Comparison of ENCODE assay signal across 19 cellular contexts in the genomic region with DNA sequence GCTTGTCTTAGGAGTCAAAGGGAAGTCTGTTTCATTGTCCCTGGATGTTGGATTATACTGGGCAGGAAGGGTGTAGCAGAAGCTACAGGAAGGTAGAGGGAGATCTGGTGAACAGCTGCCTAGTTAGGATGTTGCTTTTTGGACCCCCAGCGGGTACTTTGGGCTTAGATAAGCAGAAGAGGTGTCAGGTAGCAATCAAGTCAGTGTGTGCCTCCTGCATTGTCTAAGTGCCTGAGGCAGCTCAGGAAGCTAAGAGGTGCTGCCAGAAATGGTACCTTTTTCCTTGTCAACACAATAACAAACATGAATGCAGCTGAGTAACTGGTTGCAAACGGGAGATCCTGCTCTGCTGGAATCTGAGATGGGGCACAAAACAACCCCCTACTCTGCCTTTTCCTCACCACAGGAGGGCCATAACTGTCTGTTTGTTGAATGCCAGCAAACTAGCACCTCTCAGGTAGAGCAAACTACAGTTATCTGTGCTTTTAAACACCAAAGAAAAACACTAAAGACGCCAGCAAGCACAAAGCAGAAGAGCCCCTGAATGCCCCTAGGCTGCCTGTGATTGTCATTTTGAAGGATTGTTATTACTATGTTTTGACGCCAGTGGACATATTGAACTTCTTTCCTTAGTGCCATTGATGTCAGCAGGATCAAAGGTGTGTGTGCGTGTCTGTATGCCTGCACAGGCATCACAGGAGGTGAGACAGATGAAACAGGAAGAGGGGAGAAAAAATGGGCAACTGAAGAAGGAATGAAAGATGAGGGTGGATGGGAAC.
"Had no signal": no experiment of that assay in that cellular context is flagged by ENCODE, and none has a peak within 500 bp of the region (broad histone marks: within the 10 kb centered on the region; RNA-seq: fewer than 3 reads in every experiment).

No MANE protein-coding gene starts in this region.

- H3K27me3 Mint-ChIP-seq: activated CD4-positive, alpha-beta T cell treated with anti-CD3 and anti-CD28 coated beads, Interleukin-2, amount 10 ng/mL, durations not matched to agents 7 days and 5 days; brain; central memory CD8-positive, alpha-beta T cell had no signal

- H3K9me3 Mint-ChIP-seq: activated CD4-positive, alpha-beta T cell treated with anti-CD3 and anti-CD28 coated beads, Interleukin-2, amount 10 ng/mL, durations not matched to agents 7 days and 5 days; central memory CD8-positive, alpha-beta T cell; stimulated activated effector memory CD8-positive, alpha-beta T cell treated with anti-CD3 and anti-CD28 coated beads, Interleukin-12 subunit alpha, Interleukin-12 subunit beta, amount 100 ng/mL, for 72 hours had no signal

- H3K4me3 Mint-ChIP-seq: activated CD4-positive, alpha-beta T cell treated with anti-CD3 and anti-CD28 coated beads, Interleukin-2, amount 10 ng/mL, durations not matched to agents 7 days and 5 days; activated naive CD4-positive, alpha-beta T cell treated with anti-CD3 and anti-CD28 coated beads, Interleukin-2, amount 50 U/mL, for 24 hours; brain; central memory CD8-positive, alpha-beta T cell; immature natural killer cell; naive B cell; stimulated activated effector memory CD8-positive, alpha-beta T cell treated with anti-CD3 and anti-CD28 coated beads, Interleukin-12 subunit alpha, Interleukin-12 subunit beta, amount 100 ng/mL, for 72 hours had no signal

- FAIRE-seq: TTC549 had no signal

- ATAC-seq: gastroesophageal sphincter; lower lobe of right lung; stimulated activated effector memory CD8-positive, alpha-beta T cell treated with anti-CD3 and anti-CD28 coated beads, Interleukin-12 subunit alpha, Interleukin-12 subunit beta, amount 100 ng/mL, for 72 hours had no signal

- DNase-seq: activated CD4-positive, alpha-beta T cell treated with anti-CD3 and anti-CD28 coated beads, Interleukin-2, amount 10 ng/mL, durations not matched to agents 7 days and 5 days; activated CD4-positive, CD25-positive, alpha-beta regulatory T cell; amygdala; cortex of kidney; effector CD8-positive, alpha-beta T cell; immature natural killer cell; lower lobe of right lung; naive B cell; T-helper 2 cell; thyroid gland had no signal

- H3K4me3 ChIP-seq: gastroesophageal sphincter, lower lobe of right lung, right atrium auricular region, smooth muscle cell, thyroid gland had no signal

- H3K27ac Mint-ChIP-seq: activated CD4-positive, alpha-beta T cell treated with anti-CD3 and anti-CD28 coated beads, Interleukin-2, amount 10 ng/mL, durations not matched to agents 7 days and 5 days; activated naive CD4-positive, alpha-beta T cell treated with anti-CD3 and anti-CD28 coated beads, Interleukin-2, amount 50 U/mL, for 24 hours; activated T-helper 2 cell treated with anti-CD3 and anti-CD28 coated beads, Interferon-gamma antibody, Interleukin-2, Interleukin-4, amounts not matched to agents 10 μg/mL and 5 μg/mL and 100 μg/mL, durations not matched to agents 14 hours and 24 hours and 36 hours; brain; immature natural killer cell; naive B cell; stimulated activated effector memory CD8-positive, alpha-beta T cell treated with anti-CD3 and anti-CD28 coated beads, Interleukin-12 subunit alpha, Interleukin-12 subunit beta, amount 100 ng/mL, for 72 hours had no signal

- H3K4me1 Mint-ChIP-seq: activated CD4-positive, alpha-beta T cell treated with anti-CD3 and anti-CD28 coated beads, Interleukin-2, amount 10 ng/mL, durations not matched to agents 7 days and 5 days; activated naive CD4-positive, alpha-beta T cell treated with anti-CD3 and anti-CD28 coated beads, Interleukin-2, amount 50 U/mL, for 24 hours; brain; central memory CD8-positive, alpha-beta T cell; naive B cell; stimulated activated effector memory CD8-positive, alpha-beta T cell treated with anti-CD3 and anti-CD28 coated beads, Interleukin-12 subunit alpha, Interleukin-12 subunit beta, amount 100 ng/mL, for 72 hours had no signal

- H3K36me3 Mint-ChIP-seq: activated naive CD4-positive, alpha-beta T cell treated with anti-CD3 and anti-CD28 coated beads, Interleukin-2, amount 50 U/mL, for 24 hours; brain; naive B cell; stimulated activated effector memory CD8-positive, alpha-beta T cell treated with anti-CD3 and anti-CD28 coated beads, Interleukin-12 subunit alpha, Interleukin-12 subunit beta, amount 100 ng/mL, for 72 hours had no signal
